In the genomic region with DNA sequence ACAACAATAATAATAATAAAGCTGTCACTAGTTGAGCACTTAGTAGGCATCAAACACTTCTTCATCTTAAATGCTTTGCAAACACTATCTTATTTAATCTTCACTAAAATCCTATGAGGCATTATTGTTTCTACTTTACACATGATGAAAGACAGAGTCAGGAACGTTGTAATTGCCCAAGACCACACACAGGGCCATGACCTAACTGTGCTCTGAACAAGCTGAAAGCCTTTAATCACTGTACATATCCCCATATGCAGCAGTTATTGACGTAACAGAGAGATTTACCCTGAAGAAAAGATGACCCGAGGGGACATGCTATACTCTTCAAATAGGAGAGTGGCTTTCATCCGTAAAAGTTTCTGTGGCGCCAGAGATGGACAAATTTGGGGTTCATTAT, we compare ENCODE assay signal across 1 cellular context.
A peak's percentile ranks its signal among the peaks of the same experiment; 100 is the strongest.
TF ChIP-seq lines count a peak whose summit lies in the region.

No MANE protein-coding gene starts in this region.

TF ChIP-seq in IMR-90, 13 proteins besides CTCF, POLR2A, EP300 and RAD21:
- TF ChIP-seq SMC3 (IDR thresholded peaks at IDR 0.05; ENCODE audit: low read depth, low read length) (no peak), RFX5 (IDR thresholded peaks at IDR 0.05; ENCODE audit: low read depth, low read length) (no peak), CEBPB (IDR thresholded peaks at IDR 0.05; ENCODE audit: low read depth, low read length) (peak; percentile 85), FOS (IDR thresholded peaks at IDR 0.05; ENCODE audit: low read depth, low read length) (no peak), CHD1 (IDR thresholded peaks at IDR 0.05; ENCODE audit: low read depth, low read length) (no peak), MAFK (IDR thresholded peaks at IDR 0.05; ENCODE audit: low read depth, low read length) (no peak), NFE2L2 (IDR thresholded peaks at IDR 0.05; ENCODE audit: low read depth, low read length) (no peak), BHLHE40 (IDR thresholded peaks at IDR 0.05; ENCODE audit: low read depth, low read length) (no peak)
